9 cellular contexts compared by ENCODE assay signal in genomic region chr19:6801397-6802086, GRCh38. TPM values are rescaled to one million over a fixed set of nuclear protein-coding genes. Genes with fewer than 3 reads are reported as not detected.
DNase-seq lines count a peak whose midpoint lies in the region; ATAC-seq and TF ChIP-seq lines count a peak whose summit lies in the region.
"Had no signal": no experiment of that assay in that cellular context is flagged by ENCODE, and none has a peak within 500 bp of the region (broad histone marks: within the 10 kb centered on the region; RNA-seq: fewer than 3 reads in every experiment).

No MANE protein-coding gene starts in this region.

- in situ Hi-C loops in G401 (cut with HindIII; ENCODE audit: low sequenced_read_pairs) = no loop called here

- peak overlapping the region; percentile 79 for H3K4me2 ChIP-seq in PC-3 (ENCODE audit: low read length)
- peak overlapping the region; percentile 68 for H3K4me2 ChIP-seq in skeletal muscle satellite cell (ENCODE audit: low read length)

- intact Hi-C loops in PC-3 (cut with micrococcal nuclease) = loop anchor here (2.0 kb wide), 1 partner anchor 35 kb away; the partner anchor contains the start of gene SH2D3A
- intact Hi-C loops in left cardiac atrium (cut with DNase I) = no loop called here

- TF ChIP-seq CTCF in GM06990 (IDR thresholded peaks at IDR 0.05; ENCODE audit: insufficient read depth, low read length, poor library complexity, severe bottlenecking) (no peak), PC-3 (conservative IDR thresholded peaks at IDR 0.05; ENCODE audit: low read depth, low read length) (no peak)

- peaks cover 25% of the 10 kb centered on the region for H3K4me1 ChIP-seq in PC-3 (ENCODE audit: insufficient read depth, low read length)
- peaks cover 3% of the 10 kb centered on the region for H3K4me1 ChIP-seq in skeletal muscle satellite cell (ENCODE audit: control insufficient read depth, insufficient read depth, low read length)

- H2AFZ ChIP-seq in PC-3 (ENCODE audit: low read length) = peak overlapping the region; percentile 59

- DNase-seq in GM06990 (ENCODE audit: extremely low read depth, insufficient read length) = peak; percentile 89
- DNase-seq in PC-3 = peak; percentile 72
- DNase-seq in activated T-helper 9 cell treated with anti-CD3 and anti-CD28 coated beads, Interleukin-2, amount 50 U/mL, for 16 hours (ENCODE audit: low read depth) = peak; percentile 67
- peak; percentile 76 for DNase-seq in left cardiac atrium
- no peak for DNase-seq in G401 (ENCODE audit: low spot score)

- no peaks in the 10 kb centered on the region for H3K9me3 ChIP-seq in PC-3 (ENCODE audit: low read length)
- no peaks in the 10 kb centered on the region for H3K9me3 ChIP-seq in skeletal muscle satellite cell (replicated peaks; ENCODE audit: low read length)

- H3K27me3 ChIP-seq in GM06990 (replicated peaks; ENCODE audit: control insufficient read depth, insufficient read depth, low read length) (no peaks in the 10 kb centered on the region), PC-3 (ENCODE audit: low read length) (no peaks in the 10 kb centered on the region), skeletal muscle satellite cell (ENCODE audit: control insufficient read depth, insufficient read depth, low read length) (no peaks in the 10 kb centered on the region)

- H4K20me1 ChIP-seq in PC-3 (ENCODE audit: low read length) = no peaks in the 10 kb centered on the region

- no peaks in the 10 kb centered on the region for H3K79me2 ChIP-seq in PC-3 (ENCODE audit: low read length)

- peak overlapping the region; percentile 66 for H3K4me3 ChIP-seq in GM06990 (replicated peaks; ENCODE audit: low read depth, low read length)
- H3K4me3 ChIP-seq in PC-3 (ENCODE audit: low read length) = peak overlapping the region; percentile 53
- peak overlapping the region; percentile 41 for H3K4me3 ChIP-seq in skeletal muscle satellite cell (ENCODE audit: low read length)

- H3K36me3 ChIP-seq in GM06990 (ENCODE audit: control insufficient read depth, insufficient read depth, low read length) = no peaks in the 10 kb centered on the region
- no peaks in the 10 kb centered on the region for H3K36me3 ChIP-seq in PC-3 (ENCODE audit: low read depth, low read length)
- H3K36me3 ChIP-seq in skeletal muscle satellite cell (ENCODE audit: insufficient read depth, low read length) = no peaks in the 10 kb centered on the region

- no peaks in the 10 kb centered on the region for H3K9me2 ChIP-seq in PC-3 (replicated peaks; ENCODE audit: low read length)

- peak; percentile 27 for ATAC-seq in HG02973 (IDR thresholded peaks at IDR 0.05; ENCODE audit: unreplicated experiment)
- no peak; the same call in 1 of the 2 replicates for ATAC-seq in PC-3
- peak; percentile 82 to 86 for ATAC-seq in left cardiac atrium
- ATAC-seq in GM18519 (IDR thresholded peaks at IDR 0.05; ENCODE audit: low FRiP score, unreplicated experiment) = no peak

- BruUV-seq in PC-3 (replicated peaks; lab: Mats Ljungman, UMichigan) = no TSS peak

- H3K9ac ChIP-seq in PC-3 (ENCODE audit: low read length) (peak overlapping the region; percentile 58), skeletal muscle satellite cell (ENCODE audit: low read depth, low read length) (no peak overlapping the region)

- CTCF ChIA-PET in PC-3 (lab: Charles Lee) = no interaction called here

- H3K27ac ChIP-seq in PC-3 (ENCODE audit: low read length) = peak overlapping the region; percentile 92

- POLR2A ChIA-PET in PC-3 (lab: Charles Lee; ENCODE audit: unreplicated experiment) = no interaction called here

- no peaks in the 10 kb centered on the region for H3F3A ChIP-seq in PC-3 (ENCODE audit: low read length, unreplicated experiment)

RNA-seq across cellular contexts. Expression of gene VAV1, which starts 29.0 kb away (rescaled TPM):
- 3.0 and 3.2 TPM in 2 replicates for total RNA-seq in PC-3 (2014; rRNA removed)
- total RNA-seq in left cardiac atrium = 1 to 10 TPM; 3.9 to 7.4 TPM
- total RNA-seq in skeletal muscle satellite cell (2012; rRNA removed) = not detected in 2 replicates
- total RNA-seq in G401 (2014; rRNA removed; shearing (Covaris generic)) = not detected in 2 replicates
- total RNA-seq: SK-MEL-5 had no signal

RNA-seq across cellular contexts. Expression of gene SH2D3A, which starts 34.3 kb away (rescaled TPM):
- total RNA-seq in PC-3 (2014; rRNA removed) = 141 and 162 TPM in 2 replicates
- total RNA-seq in left cardiac atrium = under 1 TPM; 0.47 to 0.65 TPM
- not detected in 2 replicates for total RNA-seq in skeletal muscle satellite cell (2012; rRNA removed)
- total RNA-seq in G401 (2014; rRNA removed; shearing (Covaris generic)) = 12.2 and 16.1 TPM in 2 replicates

Comparison
In these comparisons a context has a peak if more than half of its experiments do, and no peak if none do; other contexts are left out.
1. ATAC-seq: peak in HG02973 (single experiment) and left cardiac atrium (2 of 2); none in PC-3 (single experiment) and GM18519 (single experiment).
2. Peak in every context shown above with its lines, with median percentiles within 50 percentile points of each other: H3K4me3 ChIP-seq.